ENCODE assay signal across 1 cellular context in genomic region chr5:134161712-134162395, GRCh38.
TF ChIP-seq lines count a peak whose summit lies in the region.

No MANE protein-coding gene starts in this region.

TF ChIP-seq in A549, 52 proteins besides CTCF, POLR2A, EP300 and RAD21:
- TF ChIP-seq GATA3 (IDR thresholded peaks at IDR 0.05; ENCODE audit: borderline replicate concordance) (no peak), POLR2AphosphoS2 (conservative IDR thresholded peaks at IDR 0.05; ENCODE audit: low read length) (peak; percentile 47; the same call in 1 of the 2 replicates)
